Comparison of ENCODE assay signal across 8 cellular contexts in genomic region chr7:108526768-108527017, GRCh38. TPM values are rescaled to one million over a fixed set of nuclear protein-coding genes. Genes with fewer than 3 reads are reported as not detected.
DNase-seq lines count a peak whose midpoint lies in the region; ATAC-seq and TF ChIP-seq lines count a peak whose summit lies in the region.

No MANE protein-coding gene starts in this region.

- H3K9me3 ChIP-seq in mucosa of stomach (ENCODE audit: control insufficient read depth, low read length) = no peaks in the 10 kb centered on the region

- peak overlapping the region; percentile 98 for H3K27ac Mint-ChIP-seq in stimulated activated naive CD8-positive, alpha-beta T cell treated with anti-CD3 and anti-CD28 coated beads, Interleukin-15, Interleukin-2, amounts not matched to agents 100 ng/mL and 50 ng/mL, for 24 hours

- peaks cover 54% of the 10 kb centered on the region for H3K4me1 Mint-ChIP-seq in stimulated activated naive CD8-positive, alpha-beta T cell treated with anti-CD3 and anti-CD28 coated beads, Interleukin-15, Interleukin-2, amounts not matched to agents 100 ng/mL and 50 ng/mL, for 24 hours (ENCODE audit: low read depth)

- H3K4me3 Mint-ChIP-seq in stimulated activated naive CD8-positive, alpha-beta T cell treated with anti-CD3 and anti-CD28 coated beads, Interleukin-15, Interleukin-2, amounts not matched to agents 100 ng/mL and 50 ng/mL, for 24 hours = peak overlapping the region; percentile 99

- H3K27me3 ChIP-seq in mucosa of stomach (ENCODE audit: control insufficient read depth, insufficient read depth, low read length) = no peaks in the 10 kb centered on the region

- ATAC-seq in stimulated activated naive CD8-positive, alpha-beta T cell treated with anti-CD3 and anti-CD28 coated beads, Interleukin-15, Interleukin-2, amounts not matched to agents 100 U/mL and 50 U/mL, for 24 hours = no peak
- no peak for ATAC-seq in HG02885 (IDR thresholded peaks at IDR 0.05; ENCODE audit: poor library complexity, unreplicated experiment)

- intact Hi-C loops in lower leg skin (cut with DNase I; ENCODE audit: low total_unique reads) = no loop called here

- DNase-seq in stimulated activated naive CD8-positive, alpha-beta T cell treated with anti-CD3 and anti-CD28 coated beads, Interleukin-15, Interleukin-2, amounts not matched to agents 100 U/mL and 50 U/mL, for 24 hours = no peak
- DNase-seq in cardiac fibroblast (ENCODE audit: low read depth in 2 of 2) (no peak), hippocampal formation (lab: John Stamatoyannopoulos, UW) (no peak), lower leg skin (ENCODE audit: low spot score in 2 of 2) (no peak), occipital lobe (lab: John Stamatoyannopoulos, UW) (no peak)

- peak overlapping the region; percentile 65 to 89 for H3K4me3 ChIP-seq in cardiac fibroblast (replicated peaks in 1 of 2; ENCODE audit: low read depth in 2 of 2, low read length in 2 of 2)
- peak overlapping the region; percentile 75 for H3K4me3 ChIP-seq in mucosa of stomach (ENCODE audit: low read length)
- no peak overlapping the region for H3K4me3 ChIP-seq in lower leg skin (ENCODE audit: low read depth, poor library complexity, severe bottlenecking)

- no peak for TF ChIP-seq POLR2A in lower leg skin (IDR thresholded peaks at IDR 0.05)

- peaks cover 5% of the 10 kb centered on the region for H3K36me3 Mint-ChIP-seq in stimulated activated naive CD8-positive, alpha-beta T cell treated with anti-CD3 and anti-CD28 coated beads, Interleukin-15, Interleukin-2, amounts not matched to agents 100 ng/mL and 50 ng/mL, for 24 hours (ENCODE audit: low read depth)

- no peaks in the 10 kb centered on the region for H3K9me3 Mint-ChIP-seq in stimulated activated naive CD8-positive, alpha-beta T cell treated with anti-CD3 and anti-CD28 coated beads, Interleukin-15, Interleukin-2, amounts not matched to agents 100 ng/mL and 50 ng/mL, for 24 hours

- H3K36me3 ChIP-seq in mucosa of stomach (ENCODE audit: control insufficient read depth, insufficient read depth, low read length) = no peaks in the 10 kb centered on the region

- H3K4me1 ChIP-seq in mucosa of stomach (ENCODE audit: control insufficient read depth, insufficient read depth, low read length) = peaks cover 25% of the 10 kb centered on the region

- no peaks in the 10 kb centered on the region for H3K27me3 Mint-ChIP-seq in stimulated activated naive CD8-positive, alpha-beta T cell treated with anti-CD3 and anti-CD28 coated beads, Interleukin-15, Interleukin-2, amounts not matched to agents 100 ng/mL and 50 ng/mL, for 24 hours

- 8 to 9% methylated on average over 3 of the region's 3 CpGs for WGBS in lower leg skin, 2 donors

- TF ChIP-seq CTCF in cardiac fibroblast (IDR thresholded peaks at IDR 0.05; ENCODE audit: low read depth, low read length) (no peak), lower leg skin (IDR thresholded peaks at IDR 0.05) (no peak)

- H3K9ac ChIP-seq in mucosa of stomach (ENCODE audit: low read length) = peak overlapping the region; percentile 85

RNA-seq across cellular contexts. Expression of gene PNPLA8, which starts 0.8 kb away (rescaled TPM):
- total RNA-seq in lower leg skin (10 to 100 TPM; 25.6 to 37.1 (median 33.3) TPM), occipital lobe (89.8 TPM)

RNA-seq across cellular contexts. Expression of gene THAP5, which starts 42.8 kb away (rescaled TPM):
- 10 to 100 TPM; 16.8 to 31.3 (median 20.3) TPM for total RNA-seq in lower leg skin
- total RNA-seq in occipital lobe = 81.7 TPM

RNA-seq across cellular contexts. Expression of gene DNAJB9, which starts 43.0 kb away (rescaled TPM):
- total RNA-seq in lower leg skin = 10 to 100 TPM; 13.2 to 41.9 (median 29.7) TPM
- 48.2 TPM for total RNA-seq in occipital lobe
